Comparison of ENCODE assay signal across 25 cellular contexts in genomic region chr6:43738877-43739641, GRCh38. TPM values are rescaled to one million over a fixed set of nuclear protein-coding genes. Genes with fewer than 3 reads are reported as not detected.
DNase-seq lines count a peak whose midpoint lies in the region; ATAC-seq, FAIRE-seq and TF ChIP-seq lines count a peak whose summit lies in the region.
"Had no signal": no experiment of that assay in that cellular context is flagged by ENCODE, and none has a peak within 500 bp of the region (broad histone marks: within the 10 kb centered on the region; RNA-seq: fewer than 3 reads in every experiment).

No MANE protein-coding gene starts in this region.

- H3K4me3 ChIP-seq in SK-N-SH (ENCODE audit: low read depth in 2 of 2, low read length in 1 of 2) = no peak overlapping the region
- H3K4me3 ChIP-seq in keratinocyte (ENCODE audit: control insufficient read depth in 2 of 3, extremely low read depth in 1 of 3, insufficient read depth in 2 of 3, low read depth in 1 of 3, low read length in 3 of 3) = peak overlapping the region in 1 of 3 experiments; percentile 25
- H3K4me3 ChIP-seq in subcutaneous abdominal adipose tissue (ENCODE audit: low read depth in 1 of 5, low read length in 5 of 5) = no peak overlapping the region
- H3K4me3 ChIP-seq: cardiac muscle cell, dorsolateral prefrontal cortex, esophagus squamous epithelium, gastroesophageal sphincter had no signal

- no peaks in the 10 kb centered on the region for H3K27me3 Mint-ChIP-seq in WTC11 (ENCODE audit: low read depth)
- H3K27me3 Mint-ChIP-seq: type B pancreatic cell had no signal

- TF ChIP-seq EP300 in SK-N-SH (IDR thresholded peaks at IDR 0.05; ENCODE audit: borderline replicate concordance in 1 of 2, low read depth in 1 of 2, low read length in 1 of 2) = no peak

- H3K4me3 Mint-ChIP-seq in WTC11 = no peak overlapping the region
- H3K4me3 Mint-ChIP-seq: naive B cell, type B pancreatic cell had no signal

- H3K79me2 ChIP-seq in SK-N-SH (ENCODE audit: insufficient read depth) (no peaks in the 10 kb centered on the region), keratinocyte (ENCODE audit: control insufficient read depth, insufficient read depth, low read length) (no peaks in the 10 kb centered on the region)

- no peaks in the 10 kb centered on the region for H3K9me2 ChIP-seq in SK-N-SH

- H3K4me1 ChIP-seq in SK-N-SH (ENCODE audit: control insufficient read depth in 1 of 2, insufficient read depth in 2 of 2, low read depth in 1 of 2, low read length in 1 of 2) (peaks cover 0 to 22% of the 10 kb centered on the region in 2 experiments; a peak in 1 of 4 replicates), keratinocyte (ENCODE audit: control insufficient read depth, extremely low read depth, insufficient read depth, low read length) (peaks cover 59% of the 10 kb centered on the region), subcutaneous abdominal adipose tissue (ENCODE audit: control insufficient read depth in 5 of 5, insufficient read depth in 5 of 5, low read length in 5 of 5) (peaks cover 20 to 65% (median 54%) of the 10 kb centered on the region in 5 donors)
- H3K4me1 ChIP-seq: Caco-2 had no signal

- FAIRE-seq in keratinocyte (lab: Jason Lieb, UNC) = peak; percentile 75
- FAIRE-seq: A204.1 had no signal

- peak; percentile 22 for DNase-seq in SK-N-SH
- no peak for DNase-seq in WTC11 (ENCODE audit: low spot score)
- peak; percentile 35 for DNase-seq in keratinocyte (ENCODE audit: low read depth, low spot score)
- no peak for DNase-seq in hepatic stellate cell (ENCODE audit: low spot score)
- DNase-seq: activated CD4-positive, alpha-beta T cell treated with anti-CD3 and anti-CD28 coated beads, Interleukin-2, amount 50 U/mL, for 48 hours; activated naive CD4-positive, alpha-beta T cell treated with Interleukin-2 at 50 U/mL for 16 hours; activated T-cell treated with anti-CD3 and anti-CD28 coated beads for 4 hours; amygdala; dorsolateral prefrontal cortex; EL; esophagus squamous epithelium; GOT3; naive B cell; NCI-H2107; NCI-H524; stimulated activated CD4-positive, alpha-beta T cell treated with anti-CD3 and anti-CD28 coated beads, Interleukin-12 subunit alpha, Interleukin-12 subunit beta, amount 100 ng/mL, for 4 hours had no signal

- no peaks in the 10 kb centered on the region for H3K36me3 ChIP-seq in SK-N-SH (replicated peaks in 1 of 2; ENCODE audit: control insufficient read depth in 1 of 2, insufficient read depth in 2 of 2, low read length in 1 of 2)
- no peaks in the 10 kb centered on the region for H3K36me3 ChIP-seq in keratinocyte (ENCODE audit: control insufficient read depth in 2 of 2, extremely low read depth in 1 of 2, insufficient read depth in 2 of 2, low read length in 2 of 2)
- H3K36me3 ChIP-seq in subcutaneous abdominal adipose tissue (ENCODE audit: control insufficient read depth in 5 of 5, insufficient read depth in 5 of 5, low read length in 5 of 5) = no peaks in the 10 kb centered on the region
- H3K36me3 ChIP-seq: cardiac muscle cell, esophagus squamous epithelium, gastroesophageal sphincter had no signal

- H3K27ac ChIP-seq in SK-N-SH (ENCODE audit: low read depth in 2 of 2, low read length in 1 of 2) = no peak overlapping the region
- H3K27ac ChIP-seq in keratinocyte (ENCODE audit: control insufficient read depth, insufficient read depth, low read length) = peak overlapping the region; percentile 71
- H3K27ac ChIP-seq in subcutaneous abdominal adipose tissue (ENCODE audit: low read depth, low read length) = peak overlapping the region; percentile 91
- H3K27ac ChIP-seq: cardiac muscle cell, dorsolateral prefrontal cortex, esophagus squamous epithelium, gastroesophageal sphincter had no signal

- ATAC-seq in SK-N-SH treated with all-trans-retinoic acid at 6 μM for 48 hours (no peak), WTC11 (no peak), GM18502 (IDR thresholded peaks at IDR 0.05; ENCODE audit: poor library complexity, unreplicated experiment) (no peak), HG03432 (IDR thresholded peaks at IDR 0.05; ENCODE audit: unreplicated experiment) (no peak)
- ATAC-seq: gastroesophageal sphincter had no signal

- CTCF ChIA-PET in SK-N-SH (lab: Yijun Ruan, JAX) (interaction anchor here (1.0 to 3.8 kb wide), 6 partner anchors 10 to 340 kb away, joined by 3 to 22 read pairs (median 4); partner anchors contain the start of gene VEGFA), WTC11 (lab: Charles Lee) (interaction anchor here (1.4 to 2.1 kb wide), 3 partner anchors 21 to 34 kb away, joined by 4 to 6 read pairs (median 5); no protein-coding TSS in a partner anchor)

- dilution Hi-C loops in keratinocyte (cut with MboI; ENCODE audit: extremely low pct_ligation_motif_present, low sequenced_read_pairs) = no loop called here

- H4K20me1 ChIP-seq in SK-N-SH (ENCODE audit: insufficient read depth) (no peaks in the 10 kb centered on the region), keratinocyte (ENCODE audit: control insufficient read depth, extremely low read depth, insufficient read depth, low read length) (no peaks in the 10 kb centered on the region)

- no peak overlapping the region for H2AFZ ChIP-seq in SK-N-SH (ENCODE audit: low read depth)
- no peak overlapping the region for H2AFZ ChIP-seq in keratinocyte (ENCODE audit: control insufficient read depth, low read length)

- no peaks in the 10 kb centered on the region for H3K27me3 ChIP-seq in SK-N-SH (ENCODE audit: insufficient read depth)
- H3K27me3 ChIP-seq in keratinocyte (ENCODE audit: control insufficient read depth, extremely low read depth, insufficient read depth, low read length) = no peaks in the 10 kb centered on the region
- no peaks in the 10 kb centered on the region for H3K27me3 ChIP-seq in subcutaneous abdominal adipose tissue (ENCODE audit: control insufficient read depth in 5 of 5, insufficient read depth in 4 of 5, low read length in 5 of 5)
- H3K27me3 ChIP-seq: cardiac muscle cell, dorsolateral prefrontal cortex, esophagus squamous epithelium, gastroesophageal sphincter had no signal

- H3K9me3 Mint-ChIP-seq in WTC11 = 0 out of 2 replicates have a peak, but pooled peaks cover 3% of the 10 kb centered on the region
- H3K9me3 Mint-ChIP-seq: naive B cell, type B pancreatic cell had no signal

- POLR2A ChIA-PET in SK-N-SH (lab: Yijun Ruan, JAX) (interaction anchor here (1.0 kb wide), 1 partner anchor 35 kb away, joined by 4 read pairs; no protein-coding TSS in a partner anchor), WTC11 (lab: Charles Lee) (no interaction called here)

- peaks cover 22% of the 10 kb centered on the region for H3K4me1 Mint-ChIP-seq in WTC11

- no peak overlapping the region for H3K9ac ChIP-seq in SK-N-SH
- no peak overlapping the region for H3K9ac ChIP-seq in keratinocyte (ENCODE audit: control insufficient read depth, extremely low read depth, insufficient read depth, low read length)
- no peak overlapping the region for H3K9ac ChIP-seq in subcutaneous abdominal adipose tissue (ENCODE audit: low read length in 5 of 5)

- H3K36me3 Mint-ChIP-seq in WTC11 = no peaks in the 10 kb centered on the region
- H3K36me3 Mint-ChIP-seq: naive B cell, type B pancreatic cell had no signal

- H3K9me3 ChIP-seq in SK-N-SH = no peaks in the 10 kb centered on the region
- no peaks in the 10 kb centered on the region for H3K9me3 ChIP-seq in keratinocyte (ENCODE audit: control insufficient read depth, low read depth, low read length)
- H3K9me3 ChIP-seq in subcutaneous abdominal adipose tissue (ENCODE audit: control insufficient read depth in 5 of 5, low read length in 5 of 5) = no peaks in the 10 kb centered on the region
- H3K9me3 ChIP-seq: Caco-2, esophagus squamous epithelium, gastroesophageal sphincter had no signal

- H3K27ac Mint-ChIP-seq in WTC11 = no peak overlapping the region
- H3K27ac Mint-ChIP-seq: type B pancreatic cell had no signal

- no peaks in the 10 kb centered on the region for H3F3A ChIP-seq in SK-N-SH (replicated peaks; ENCODE audit: insufficient read depth)

- H3K4me2 ChIP-seq in SK-N-SH (no peak overlapping the region), keratinocyte (ENCODE audit: control insufficient read depth, extremely low read depth, insufficient read depth, low read depth, low read length) (peak overlapping the region; percentile 17)

- TF ChIP-seq RAD21 in SK-N-SH (IDR thresholded peaks at IDR 0.05; ENCODE audit: low read length) = no peak

- WGBS in SK-N-SH (ENCODE audit: low lambda C conversion rate) = 82% methylated on average over 10 of the region's 11 CpGs

- no peaks in the 10 kb centered on the region for H3K9me1 ChIP-seq in keratinocyte (ENCODE audit: control insufficient read depth, extremely low read depth, insufficient read depth, low read length)

- no peak for TF ChIP-seq CTCF in SK-N-SH (IDR thresholded peaks at IDR 0.05)
- no peak for TF ChIP-seq CTCF in WTC11 (IDR thresholded peaks at IDR 0.05)
- no peak for TF ChIP-seq CTCF in keratinocyte (optimal IDR thresholded peaks at IDR 0.05 in 1 of 3, IDR thresholded peaks at IDR 0.05 in 1 of 3, conservative IDR thresholded peaks at IDR 0.05 in 1 of 3; ENCODE audit: extremely low read depth in 1 of 3, insufficient read depth in 2 of 3, low read length in 3 of 3)

TF ChIP-seq in WTC11, 78 proteins besides CTCF, POLR2A, EP300 and RAD21 (continues in another document):
- 0 out of 2 replicates have a peak, but pooled peaks have one; percentile 22 for TF ChIP-seq GTF2I (CRISPR knock-in tag; conservative IDR thresholded peaks at IDR 0.05)

RNA-seq across cellular contexts. Expression of gene VEGFA, which starts 31.0 kb away (rescaled TPM):
- polyA plus RNA-seq in SK-N-SH (2012; rRNA removed) (81.0 and 130 TPM in 2 replicates), keratinocyte (91.3 to 191 TPM (median 149 TPM) in 3 replicates)
- polyA plus RNA-seq in SK-N-SH (2012; cell fraction: cytosol; rRNA removed) = 42.6 and 66.6 TPM in 2 replicates
- polyA plus RNA-seq in SK-N-SH (2012; cell fraction: nucleus; rRNA removed) = 412 and 501 TPM in 2 replicates
- total RNA-seq in WTC11 (2021) = 41.9 to 44.4 TPM (median 43.8 TPM) in 3 replicates
- polyA plus RNA-seq in keratinocyte (2011; ENCODE audit: low read depth) = 77.1 TPM
- polyA plus RNA-seq in keratinocyte (2011; cell fraction: cytosol; rRNA removed) = 40.0 and 40.3 TPM in 2 replicates
- polyA plus RNA-seq in keratinocyte (2011; cell fraction: nucleus; rRNA removed) = 532 and 640 TPM in 2 replicates
- polyA plus RNA-seq in keratinocyte (2012; ENCODE audit: low replicate concordance) = 59.3 and 124 TPM in 2 replicates
- polyA minus RNA-seq in keratinocyte = 142 to 449 TPM (median 209 TPM) in 3 replicates
- 20.7 TPM for polyA minus RNA-seq in keratinocyte (2011; cell fraction: cytosol; rRNA and poly(A)+ RNA removed)
- polyA minus RNA-seq in keratinocyte (2011; cell fraction: nucleus; rRNA and poly(A)+ RNA removed) = 96.5 and 113 TPM in 2 replicates

RNA-seq across cellular contexts. Expression of gene MRPS18A, which starts 51.5 kb away (rescaled TPM):
- polyA plus RNA-seq in SK-N-SH (2012; rRNA removed) (56.9 and 57.0 TPM in 2 replicates), keratinocyte (48.8 to 62.8 TPM (median 54.5 TPM) in 3 replicates)
- polyA plus RNA-seq in SK-N-SH (2012; cell fraction: cytosol; rRNA removed) = 31.9 and 44.3 TPM in 2 replicates
- 33.1 and 37.4 TPM in 2 replicates for polyA plus RNA-seq in SK-N-SH (2012; cell fraction: nucleus; rRNA removed)
- 58.6 to 61.6 TPM (median 59.1 TPM) in 3 replicates for total RNA-seq in WTC11 (2021)
- polyA plus RNA-seq in keratinocyte (2011; ENCODE audit: low read depth) = 15.7 TPM
- 40.7 and 52.6 TPM in 2 replicates for polyA plus RNA-seq in keratinocyte (2011; cell fraction: cytosol; rRNA removed)
- 37.2 and 42.3 TPM in 2 replicates for polyA plus RNA-seq in keratinocyte (2011; cell fraction: nucleus; rRNA removed)
- polyA plus RNA-seq in keratinocyte (2012; ENCODE audit: low replicate concordance) = 39.8 and 53.6 TPM in 2 replicates
- polyA minus RNA-seq in keratinocyte = 54.2 to 64.3 TPM (median 59.7 TPM) in 3 replicates
- polyA minus RNA-seq in keratinocyte (2011; cell fraction: cytosol; rRNA and poly(A)+ RNA removed) = 31.3 TPM
- polyA minus RNA-seq in keratinocyte (2011; cell fraction: nucleus; rRNA and poly(A)+ RNA removed) = 16.5 and 25.8 TPM in 2 replicates

Comparison
In these comparisons a context has a peak if more than half of its experiments do, and no peak if none do; other contexts are left out.
1. DNase-seq: peak in SK-N-SH (single experiment) and keratinocyte (single experiment); none in WTC11 (single experiment) and hepatic stellate cell (single experiment).
2. H3K27ac ChIP-seq: peak in keratinocyte (single experiment) and subcutaneous abdominal adipose tissue (single experiment); none in SK-N-SH (0 of 2).